20 cellular contexts compared by ENCODE assay signal in genomic region chr7:135884495-135885237, GRCh38.
"Had no signal": no experiment of that assay in that cellular context is flagged by ENCODE, and none has a peak within 500 bp of the region (broad histone marks: within the 10 kb centered on the region; RNA-seq: fewer than 3 reads in every experiment).

No MANE protein-coding gene starts in this region.

- H3K27me3 ChIP-seq: esophagus muscularis mucosa, gastrocnemius medialis, ovary, sigmoid colon, testis, transverse colon had no signal

- H3K4me1 ChIP-seq: esophagus muscularis mucosa, gastrocnemius medialis, testis, transverse colon had no signal

- H3K36me3 Mint-ChIP-seq: stimulated activated naive B cell treated with anti-CD40 and anti-IgM and Interleukin-4, amounts not matched to agents 10 μg/mL and 1 μg/mL and 100 μg/mL, for 72 hours had no signal

- ATAC-seq: effector memory CD8-positive, alpha-beta T cell; gastrocnemius medialis; mucosa of descending colon; naive thymus-derived CD8-positive, alpha-beta T cell; stimulated activated naive B cell treated with anti-CD40 and anti-IgM and Interleukin-4, amounts not matched to agents 10 μg/mL and 1 μg/mL and 100 μg/mL, for 72 hours; stimulated activated naive CD8-positive, alpha-beta T cell treated with anti-CD3 and anti-CD28 coated beads, Interleukin-15, amount 100 ng/mL, for 72 hours had no signal

- H3K4me1 Mint-ChIP-seq: immature natural killer cell; naive thymus-derived CD8-positive, alpha-beta T cell; stimulated activated naive B cell treated with anti-CD40 and anti-IgM and Interleukin-4, amounts not matched to agents 10 μg/mL and 1 μg/mL and 100 μg/mL, for 72 hours; stimulated activated naive CD8-positive, alpha-beta T cell treated with anti-CD3 and anti-CD28 coated beads, Interleukin-15, amount 100 ng/mL, for 72 hours had no signal

- H3K9me3 Mint-ChIP-seq: dendritic cell treated with granulocyte-macrophage colony-stimulating factor and Interleukin-4, amounts not matched to agents 40 ng/mL and 50 ng/mL, for 4 days; effector memory CD8-positive, alpha-beta T cell; immature natural killer cell; naive thymus-derived CD8-positive, alpha-beta T cell; stimulated activated naive CD8-positive, alpha-beta T cell treated with anti-CD3 and anti-CD28 coated beads, Interleukin-15, amount 100 ng/mL, for 72 hours had no signal

- H3K9me3 ChIP-seq: esophagus muscularis mucosa, gastrocnemius medialis, mucosa of descending colon, ovary, sigmoid colon, testis, transverse colon had no signal

- H3K36me3 ChIP-seq: esophagus muscularis mucosa, gastrocnemius medialis, ovary, sigmoid colon, transverse colon had no signal

- H3K27ac Mint-ChIP-seq: dendritic cell treated with granulocyte-macrophage colony-stimulating factor and Interleukin-4, amounts not matched to agents 40 ng/mL and 50 ng/mL, for 4 days; effector memory CD8-positive, alpha-beta T cell; immature natural killer cell; naive thymus-derived CD8-positive, alpha-beta T cell; stimulated activated naive B cell treated with anti-CD40 and anti-IgM and Interleukin-4, amounts not matched to agents 10 μg/mL and 1 μg/mL and 100 μg/mL, for 72 hours; stimulated activated naive CD8-positive, alpha-beta T cell treated with anti-CD3 and anti-CD28 coated beads, Interleukin-15, amount 100 ng/mL, for 72 hours had no signal

- H3K27ac ChIP-seq: epithelial cell of prostate, esophagus muscularis mucosa, gastrocnemius medialis, ovary, sigmoid colon, skin epidermis, testis, transverse colon had no signal

- H3K27me3 Mint-ChIP-seq: dendritic cell treated with granulocyte-macrophage colony-stimulating factor and Interleukin-4, amounts not matched to agents 40 ng/mL and 50 ng/mL, for 4 days; effector memory CD8-positive, alpha-beta T cell; stimulated activated naive CD8-positive, alpha-beta T cell treated with anti-CD3 and anti-CD28 coated beads, Interleukin-15, amount 100 ng/mL, for 72 hours had no signal

- DNase-seq: cerebellar nuclear complex; effector memory CD8-positive, alpha-beta T cell; gastrocnemius medialis; immature natural killer cell; mammary epithelial cell; mucosa of descending colon; naive thymus-derived CD8-positive, alpha-beta T cell; nucleus accumbens; ovary; sigmoid colon; stimulated activated CD4-positive, alpha-beta T cell treated with anti-CD3 and anti-CD28 coated beads, Interleukin-2, amount 100 ng/mL, for 24 hours; stimulated activated CD4-positive, alpha-beta T cell treated with anti-CD3 and anti-CD28 coated beads, Interleukin-4, amount 100 ng/mL, for 4 hours; stimulated activated naive B cell treated with anti-CD40 and anti-IgM and Interleukin-4, amounts not matched to agents 10 μg/mL and 1 μg/mL and 100 μg/mL, for 72 hours; stimulated activated naive CD8-positive, alpha-beta T cell treated with anti-CD3 and anti-CD28 coated beads, Interleukin-15, amount 100 ng/mL, for 72 hours; testis; transverse colon had no signal

- H3K4me3 Mint-ChIP-seq: dendritic cell treated with granulocyte-macrophage colony-stimulating factor and Interleukin-4, amounts not matched to agents 40 ng/mL and 50 ng/mL, for 4 days; effector memory CD8-positive, alpha-beta T cell; immature natural killer cell; naive thymus-derived CD8-positive, alpha-beta T cell; stimulated activated naive B cell treated with anti-CD40 and anti-IgM and Interleukin-4, amounts not matched to agents 10 μg/mL and 1 μg/mL and 100 μg/mL, for 72 hours; stimulated activated naive CD8-positive, alpha-beta T cell treated with anti-CD3 and anti-CD28 coated beads, Interleukin-15, amount 100 ng/mL, for 72 hours had no signal

- H3K4me3 ChIP-seq: esophagus muscularis mucosa, gastrocnemius medialis, mucosa of descending colon, ovary, sigmoid colon, skin epidermis, testis, transverse colon had no signal
